ENCODE assay signal across 1 cellular context in the genomic region with DNA sequence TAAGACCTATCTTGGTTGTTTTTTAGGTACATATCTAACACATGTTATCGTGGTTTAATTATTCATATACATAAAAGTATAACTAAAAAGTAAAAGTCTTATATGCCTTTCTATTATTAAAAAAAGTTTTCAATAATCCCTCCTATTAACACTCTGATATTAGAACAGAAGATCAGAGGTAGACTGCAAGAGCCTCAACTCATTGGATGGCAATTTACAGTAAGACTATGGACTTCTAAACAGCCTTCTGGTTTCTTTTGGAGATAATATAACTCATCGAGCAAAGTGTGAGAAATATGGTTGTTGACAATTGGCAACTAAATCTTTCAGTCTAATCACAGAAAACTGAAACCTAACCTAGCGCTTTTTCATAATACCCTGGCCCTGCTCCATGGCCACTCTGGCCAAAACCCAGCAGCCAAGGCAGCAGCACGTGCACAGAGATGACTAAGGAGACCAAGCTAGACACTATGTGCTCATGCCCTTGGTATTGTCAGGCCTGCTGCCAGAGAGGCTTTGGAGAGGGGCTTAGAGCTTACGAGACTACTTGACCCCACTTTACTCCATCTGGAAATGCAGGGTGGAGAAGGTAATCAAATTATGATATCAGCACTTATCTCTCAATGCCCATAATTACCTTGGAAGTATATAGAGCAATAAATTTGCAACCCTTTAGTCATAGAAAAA.
TF ChIP-seq lines count a peak whose summit lies in the region.

No MANE protein-coding gene starts in this region.

TF ChIP-seq in GM23338, 12 proteins besides CTCF, POLR2A, EP300 and RAD21 (continued from another document):
- TF ChIP-seq, protein P1, sequence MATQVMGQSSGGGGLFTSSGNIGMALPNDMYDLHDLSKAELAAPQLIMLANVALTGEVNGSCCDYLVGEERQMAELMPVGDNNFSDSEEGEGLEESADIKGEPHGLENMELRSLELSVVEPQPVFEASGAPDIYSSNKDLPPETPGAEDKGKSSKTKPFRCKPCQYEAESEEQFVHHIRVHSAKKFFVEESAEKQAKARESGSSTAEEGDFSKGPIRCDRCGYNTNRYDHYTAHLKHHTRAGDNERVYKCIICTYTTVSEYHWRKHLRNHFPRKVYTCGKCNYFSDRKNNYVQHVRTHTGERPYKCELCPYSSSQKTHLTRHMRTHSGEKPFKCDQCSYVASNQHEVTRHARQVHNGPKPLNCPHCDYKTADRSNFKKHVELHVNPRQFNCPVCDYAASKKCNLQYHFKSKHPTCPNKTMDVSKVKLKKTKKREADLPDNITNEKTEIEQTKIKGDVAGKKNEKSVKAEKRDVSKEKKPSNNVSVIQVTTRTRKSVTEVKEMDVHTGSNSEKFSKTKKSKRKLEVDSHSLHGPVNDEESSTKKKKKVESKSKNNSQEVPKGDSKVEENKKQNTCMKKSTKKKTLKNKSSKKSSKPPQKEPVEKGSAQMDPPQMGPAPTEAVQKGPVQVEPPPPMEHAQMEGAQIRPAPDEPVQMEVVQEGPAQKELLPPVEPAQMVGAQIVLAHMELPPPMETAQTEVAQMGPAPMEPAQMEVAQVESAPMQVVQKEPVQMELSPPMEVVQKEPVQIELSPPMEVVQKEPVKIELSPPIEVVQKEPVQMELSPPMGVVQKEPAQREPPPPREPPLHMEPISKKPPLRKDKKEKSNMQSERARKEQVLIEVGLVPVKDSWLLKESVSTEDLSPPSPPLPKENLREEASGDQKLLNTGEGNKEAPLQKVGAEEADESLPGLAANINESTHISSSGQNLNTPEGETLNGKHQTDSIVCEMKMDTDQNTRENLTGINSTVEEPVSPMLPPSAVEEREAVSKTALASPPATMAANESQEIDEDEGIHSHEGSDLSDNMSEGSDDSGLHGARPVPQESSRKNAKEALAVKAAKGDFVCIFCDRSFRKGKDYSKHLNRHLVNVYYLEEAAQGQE (IDR thresholded peaks at IDR 0.05; ENCODE audit: unreplicated experiment): no peak
- TF ChIP-seq EZH2 (IDR thresholded peaks at IDR 0.05; ENCODE audit: low read depth, unreplicated experiment) (no peak), ZNF331 (CRISPR knock-in tag; IDR thresholded peaks at IDR 0.05; ENCODE audit: low read depth) (no peak), ZNF114 (CRISPR knock-in tag; IDR thresholded peaks at IDR 0.05) (no peak), NANOG (IDR thresholded peaks at IDR 0.05; ENCODE audit: borderline replicate concordance) (no peak)
- TF ChIP-seq, protein P2, sequence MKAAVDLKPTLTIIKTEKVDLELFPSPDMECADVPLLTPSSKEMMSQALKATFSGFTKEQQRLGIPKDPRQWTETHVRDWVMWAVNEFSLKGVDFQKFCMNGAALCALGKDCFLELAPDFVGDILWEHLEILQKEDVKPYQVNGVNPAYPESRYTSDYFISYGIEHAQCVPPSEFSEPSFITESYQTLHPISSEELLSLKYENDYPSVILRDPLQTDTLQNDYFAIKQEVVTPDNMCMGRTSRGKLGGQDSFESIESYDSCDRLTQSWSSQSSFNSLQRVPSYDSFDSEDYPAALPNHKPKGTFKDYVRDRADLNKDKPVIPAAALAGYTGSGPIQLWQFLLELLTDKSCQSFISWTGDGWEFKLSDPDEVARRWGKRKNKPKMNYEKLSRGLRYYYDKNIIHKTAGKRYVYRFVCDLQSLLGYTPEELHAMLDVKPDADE (IDR thresholded peaks at IDR 0.05): no peak
